14 cellular contexts compared by ENCODE assay signal in genomic region chr17:29157310-29157709, GRCh38. TPM values are rescaled to one million over a fixed set of nuclear protein-coding genes. Genes with fewer than 3 reads are reported as not detected.
DNase-seq lines count a peak whose midpoint lies in the region; ATAC-seq and TF ChIP-seq lines count a peak whose summit lies in the region.
"Had no signal": no experiment of that assay in that cellular context is flagged by ENCODE, and none has a peak within 500 bp of the region (broad histone marks: within the 10 kb centered on the region; RNA-seq: fewer than 3 reads in every experiment).

No MANE protein-coding gene starts in this region.

- H3K4me3 ChIP-seq in GM23338 (no peak overlapping the region), esophagus (ENCODE audit: low read depth in 1 of 2, low read length in 2 of 2) (no peak overlapping the region), skin epidermis (no peak overlapping the region)
- H3K4me3 ChIP-seq: SJCRH30, suprapubic skin had no signal

- H3K36me3 ChIP-seq in GM23338 (ENCODE audit: insufficient read depth) = no peaks in the 10 kb centered on the region
- peaks cover 0 to 2% of the 10 kb centered on the region in 2 donors for H3K36me3 ChIP-seq in esophagus (ENCODE audit: control insufficient read depth in 2 of 2, insufficient read depth in 2 of 2, low read length in 1 of 2)
- H3K36me3 ChIP-seq: BE2C, SJCRH30, suprapubic skin had no signal

- H3K36me3 Mint-ChIP-seq in GM23338 (ENCODE audit: low read depth) (no peaks in the 10 kb centered on the region; the same call in 2 of the 3 replicates), WTC11 (no peaks in the 10 kb centered on the region; the same call in 1 of the 2 replicates), progenitor cell of endocrine pancreas (ENCODE audit: insufficient read depth) (no peaks in the 10 kb centered on the region)
- H3K36me3 Mint-ChIP-seq: memory B cell had no signal

- H3K27me3 ChIP-seq in GM23338 (ENCODE audit: insufficient read depth) (no peaks in the 10 kb centered on the region), esophagus (ENCODE audit: control insufficient read depth in 1 of 2, insufficient read depth in 2 of 2, low read length in 2 of 2) (no peaks in the 10 kb centered on the region)
- H3K27me3 ChIP-seq: BE2C, SJCRH30, suprapubic skin had no signal

- no peaks in the 10 kb centered on the region for H3K9me3 Mint-ChIP-seq in GM23338
- H3K9me3 Mint-ChIP-seq in WTC11 = no peaks in the 10 kb centered on the region
- no peaks in the 10 kb centered on the region for H3K9me3 Mint-ChIP-seq in progenitor cell of endocrine pancreas (ENCODE audit: low read depth)
- H3K9me3 Mint-ChIP-seq: memory B cell had no signal

- peaks cover 44% of the 10 kb centered on the region for H3K4me1 Mint-ChIP-seq in GM23338
- H3K4me1 Mint-ChIP-seq in WTC11 = peaks cover 28% of the 10 kb centered on the region
- peaks cover 69% of the 10 kb centered on the region for H3K4me1 Mint-ChIP-seq in progenitor cell of endocrine pancreas (ENCODE audit: low read depth)

- peaks cover 7% of the 10 kb centered on the region; the same call in 1 of the 2 replicates for H4K20me1 ChIP-seq in GM23338 (replicated peaks; ENCODE audit: insufficient read depth)

- TF ChIP-seq CTCF in GM23338 (conservative IDR thresholded peaks at IDR 0.05; ENCODE audit: low read depth in 2 of 2) (no peak), WTC11 (IDR thresholded peaks at IDR 0.05) (no peak), progenitor cell of endocrine pancreas (IDR thresholded peaks at IDR 0.05; ENCODE audit: unreplicated experiment) (no peak)

- H3K4me2 ChIP-seq in GM23338 = no peak overlapping the region

- no peak for ATAC-seq in GM23338
- no peak for ATAC-seq in WTC11
- ATAC-seq in HG03139 (IDR thresholded peaks at IDR 0.05; ENCODE audit: unreplicated experiment) = no peak

- peaks cover 18% of the 10 kb centered on the region; the same call in 1 of the 2 replicates for H3K79me2 ChIP-seq in GM23338 (replicated peaks; ENCODE audit: insufficient read depth)

- H3K27ac Mint-ChIP-seq in GM23338 = peak overlapping the region; percentile 32; the same call in 1 of the 2 replicates
- H3K27ac Mint-ChIP-seq in WTC11 = peak overlapping the region; percentile 38; the same call in 1 of the 2 replicates
- no peak overlapping the region for H3K27ac Mint-ChIP-seq in progenitor cell of endocrine pancreas
- H3K27ac Mint-ChIP-seq: memory B cell had no signal

- CTCF ChIA-PET in WTC11 (lab: Charles Lee) = interaction anchor here (1.1 to 13.1 kb wide), 2 partner anchors 8 to 22 kb away, joined by 4 to 464 read pairs; partner anchors contain the start of gene MYO18A

- POLR2A ChIA-PET in WTC11 (lab: Charles Lee) = no interaction called here

- 56 to 71% methylated on average over 1 of the region's 1 CpG for WGBS in esophagus, 2 donors

- H3K27me3 Mint-ChIP-seq in GM23338 (ENCODE audit: insufficient read depth, low read depth, poor library complexity) = peaks cover 8% of the 10 kb centered on the region
- H3K27me3 Mint-ChIP-seq in WTC11 (ENCODE audit: low read depth) = no peaks in the 10 kb centered on the region
- H3K27me3 Mint-ChIP-seq in progenitor cell of endocrine pancreas = no peaks in the 10 kb centered on the region
- H3K27me3 Mint-ChIP-seq: memory B cell had no signal

- no peak overlapping the region for H2AFZ ChIP-seq in GM23338

- no peak overlapping the region for H3K4me3 Mint-ChIP-seq in GM23338
- no peak overlapping the region for H3K4me3 Mint-ChIP-seq in WTC11
- H3K4me3 Mint-ChIP-seq in progenitor cell of endocrine pancreas (ENCODE audit: low read depth) = no peak overlapping the region
- H3K4me3 Mint-ChIP-seq: memory B cell had no signal

- no peaks in the 10 kb centered on the region for H3K9me3 ChIP-seq in esophagus (ENCODE audit: control insufficient read depth in 2 of 2, insufficient read depth in 1 of 2, low read depth in 1 of 2, low read length in 1 of 2)
- H3K9me3 ChIP-seq: BE2C, SJCRH30, suprapubic skin had no signal

- no peak for DNase-seq in GM23338 (ENCODE audit: low spot score)
- no peak for DNase-seq in WTC11 (ENCODE audit: low spot score)
- DNase-seq in D341Med (ENCODE audit: low spot score) = no peak
- DNase-seq in progenitor cell of endocrine pancreas (ENCODE audit: low spot score, unreplicated experiment) = no peak
- DNase-seq in NOMO-1 treated with DMSO at 0.1 percent for 48 hours (lab: John Stamatoyannopoulos, UW; ENCODE audit: unreplicated experiment) = no peak
- DNase-seq: activated naive CD4-positive, alpha-beta T cell treated with anti-CD3 and anti-CD28 coated beads, Interleukin-2, amount 50 U/mL, for 16 hours; BE2C; DND-41 had no signal

- H3K4me1 ChIP-seq in GM23338 (ENCODE audit: insufficient read depth) (peaks cover 11% of the 10 kb centered on the region; the same call in 1 of the 2 replicates), esophagus (ENCODE audit: control insufficient read depth in 2 of 2, insufficient read depth in 2 of 2, low read length in 1 of 2) (peaks cover 38 to 44% of the 10 kb centered on the region in 2 donors)

- no peaks in the 10 kb centered on the region for H3K9me2 ChIP-seq in GM23338 (ENCODE audit: insufficient read depth)

- H3F3A ChIP-seq in GM23338 (replicated peaks; ENCODE audit: low read depth) = no peaks in the 10 kb centered on the region

- no peak overlapping the region for H3K27ac ChIP-seq in GM23338 (ENCODE audit: low read depth)
- peak overlapping the region; percentile 37 to 96 for H3K27ac ChIP-seq in esophagus (ENCODE audit: low read depth in 2 of 2, low read length in 1 of 2)
- H3K27ac ChIP-seq in skin epidermis = peak overlapping the region in 12 of 21 experiments; percentile 26 to 84 (median 79)
- H3K27ac ChIP-seq: suprapubic skin had no signal

TF ChIP-seq in WTC11, 78 proteins besides CTCF, POLR2A, EP300 and RAD21 (continues in another document):
- TF ChIP-seq ETV6 (CRISPR knock-in tag; IDR thresholded peaks at IDR 0.05) (no peak), ZBTB21 (CRISPR knock-in tag; IDR thresholded peaks at IDR 0.05; ENCODE audit: borderline replicate concordance) (no peak), ZNF671 (CRISPR knock-in tag; IDR thresholded peaks at IDR 0.05) (no peak), CDX4 (CRISPR knock-in tag; IDR thresholded peaks at IDR 0.05; ENCODE audit: borderline replicate concordance) (no peak), ZBTB43 (CRISPR knock-in tag; IDR thresholded peaks at IDR 0.05) (no peak), SP1 (CRISPR knock-in tag; conservative IDR thresholded peaks at IDR 0.05) (no peak), SMAD4 (CRISPR knock-in tag; IDR thresholded peaks at IDR 0.05) (no peak), CBFB (CRISPR knock-in tag; IDR thresholded peaks at IDR 0.05; ENCODE audit: low read depth) (no peak), ESRRA (CRISPR knock-in tag; IDR thresholded peaks at IDR 0.05; ENCODE audit: borderline replicate concordance) (no peak), RORB (CRISPR knock-in tag; IDR thresholded peaks at IDR 0.05) (no peak), USF1 (CRISPR knock-in tag; IDR thresholded peaks at IDR 0.05) (no peak), ZNF512 (CRISPR knock-in tag; IDR thresholded peaks at IDR 0.05; ENCODE audit: borderline replicate concordance) (no peak), FOXK1 (CRISPR knock-in tag; IDR thresholded peaks at IDR 0.05) (no peak), ZMAT4 (CRISPR knock-in tag; IDR thresholded peaks at IDR 0.05) (no peak)

RNA-seq across cellular contexts. Expression of gene MYO18A, which starts 22.9 kb away (rescaled TPM):
- total RNA-seq in GM23338 (2014; rRNA removed; shearing (Covaris generic)) = 23.9 and 37.5 TPM in 2 replicates
- polyA plus RNA-seq in GM23338 (2016; fragmentation: Nextera tagmentation; extraction: Ambion mirVana) (16.7 and 18.3 TPM in 2 replicates), esophagus (10 to 100 TPM; 39.1 to 86.4 TPM)
- total RNA-seq in WTC11 (2021) (38.5 to 54.9 TPM (median 42.5 TPM) in 3 replicates), progenitor cell of endocrine pancreas (75.7 and 77.1 TPM in 2 replicates)
